ENCODE assay signal across 1 cellular context in genomic region chr17:2396568-2397246, GRCh38.
A peak's percentile ranks its signal among the peaks of the same experiment; 100 is the strongest.
TF ChIP-seq lines count a peak whose summit lies in the region.

No MANE protein-coding gene starts in this region.

TF ChIP-seq in A549, 52 proteins besides CTCF, POLR2A, EP300 and RAD21 (continued from another document):
- TF ChIP-seq PBX3 (IDR thresholded peaks at IDR 0.05) (peak; percentile 36; the same call in 1 of the 2 replicates), BCL3 (IDR thresholded peaks at IDR 0.05) (no peak)
